Comparison of ENCODE assay signal across 21 cellular contexts in genomic region chr21:41111681-41112080, GRCh38.
"Had no signal": no experiment of that assay in that cellular context is flagged by ENCODE, and none has a peak within 500 bp of the region (broad histone marks: within the 10 kb centered on the region; RNA-seq: fewer than 3 reads in every experiment).

No MANE protein-coding gene starts in this region.

- ATAC-seq: activated naive CD4-positive, alpha-beta T cell treated with anti-CD3 and anti-CD28 coated beads, Interleukin-2, amount 50 U/mL, for 72 hours; esophagus mucosa; gastrocnemius medialis; left ventricle myocardium superior had no signal

- H3K36me3 ChIP-seq: gastrocnemius medialis, spleen, suprapubic skin, transverse colon, vagina had no signal

- H3K27me3 ChIP-seq: vagina had no signal

- H3K27ac Mint-ChIP-seq: stimulated activated naive CD8-positive, alpha-beta T cell treated with anti-CD3 and anti-CD28 coated beads, Interleukin-15, Interleukin-2, amounts not matched to agents 100 ng/mL and 50 ng/mL, for 24 hours had no signal

- H3K9me3 ChIP-seq: gastrocnemius medialis, spleen, suprapubic skin, transverse colon, vagina had no signal

- H3K4me1 ChIP-seq: gastrocnemius medialis had no signal

- DNase-seq: activated CD4-positive, alpha-beta T cell treated with anti-CD3 and anti-CD28 coated beads, Interleukin-2, amount 50 U/mL, for 1 hour; activated CD4-positive, CD25-positive, alpha-beta regulatory T cell treated with anti-CD3 and anti-CD28 coated beads, Interleukin-2, amount 50 U/mL, for 72 hours; activated CD8-positive, alpha-beta memory T cell treated with anti-CD3 and anti-CD28 coated beads for 24 hours; activated CD8-positive, alpha-beta memory T cell treated with anti-CD3 and anti-CD28 coated beads, Interleukin-2, amount 50 U/mL, for 48 hours; activated effector memory CD4-positive, alpha-beta T cell treated with anti-CD3 and anti-CD28 coated beads, Interleukin-2, amount 50 U/mL, for 16 hours; activated T-cell treated with anti-CD3 and anti-CD28 coated beads, Interleukin-2, amount 50 U/mL, for 48 hours; aorta; gastrocnemius medialis; head of caudate nucleus; left ventricle myocardium superior; retina; spleen; stimulated activated CD8-positive, alpha-beta memory T cell treated with anti-CD3 and anti-CD28 coated beads, Interleukin-4, amount 100 ng/mL, for 48 hours; transverse colon had no signal

- H3K27ac ChIP-seq: coronary artery, gastrocnemius medialis, spleen, suprapubic skin, transverse colon, vagina, VCaP had no signal

- H3K4me3 ChIP-seq: coronary artery, gastrocnemius medialis, spleen, suprapubic skin, transverse colon, vagina had no signal
